Comparison of ENCODE assay signal across 14 cellular contexts in the genomic region with DNA sequence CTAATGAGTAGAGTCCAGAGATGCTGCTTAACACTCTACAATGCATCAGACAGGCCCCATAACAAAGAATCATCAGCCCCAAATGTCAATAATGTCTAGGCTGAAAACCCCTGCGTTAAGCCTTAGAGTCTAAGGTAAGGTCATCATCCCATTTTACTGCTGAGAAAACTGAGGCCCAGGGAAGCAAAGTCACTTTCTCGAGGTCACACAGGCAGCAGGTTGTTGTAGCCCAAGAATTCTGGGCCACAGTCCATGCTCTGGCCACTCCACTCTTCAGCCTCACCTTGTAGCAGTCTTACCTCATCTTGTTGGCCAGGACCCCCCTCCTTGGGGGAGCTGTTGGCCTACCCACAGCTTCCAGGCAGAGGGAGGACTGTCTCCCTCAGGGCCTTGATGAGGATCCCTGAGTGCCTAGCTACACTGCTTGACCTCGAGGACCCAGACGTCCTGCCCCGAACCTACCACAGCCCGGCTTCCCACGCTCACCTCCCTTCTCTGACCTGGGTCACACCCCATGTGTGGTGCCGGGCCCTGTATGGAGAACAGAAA. TPM values are rescaled to one million over a fixed set of nuclear protein-coding genes. Genes with fewer than 3 reads are reported as not detected.
DNase-seq lines count a peak whose midpoint lies in the region; ATAC-seq, FAIRE-seq and TF ChIP-seq lines count a peak whose summit lies in the region.
"Had no signal": no experiment of that assay in that cellular context is flagged by ENCODE, and none has a peak within 500 bp of the region (broad histone marks: within the 10 kb centered on the region; RNA-seq: fewer than 3 reads in every experiment).

No MANE protein-coding gene starts in this region.

- H3K4me1 ChIP-seq in IMR-90 (ENCODE audit: control insufficient read depth, insufficient read depth, low read length) (peaks cover 5% of the 10 kb centered on the region), neural progenitor cell (peaks cover 8% of the 10 kb centered on the region)

- H2AFZ ChIP-seq in IMR-90 (replicated peaks; ENCODE audit: low read length, poor library complexity) (peak overlapping the region; percentile 70), neural progenitor cell (replicated peaks) (peak overlapping the region; percentile 81)

- no peak overlapping the region for H4K8ac ChIP-seq in IMR-90 (ENCODE audit: low read depth in 2 of 2, low read length in 2 of 2)

- no peak overlapping the region for H4K5ac ChIP-seq in IMR-90 (ENCODE audit: low read depth, low read length)

- H3K14ac ChIP-seq in IMR-90 (replicated peaks; ENCODE audit: low read depth, low read length), result peak overlapping the region; percentile 17; the same call in 1 of the 2 replicates

- WGBS in IMR-90 (ENCODE audit: extremely low coverage in 2 of 2, insufficient read length in 1 of 2), 2 experiments, result 91% methylated on average over 4 of the region's 8 CpGs; no CpG with 5 or more reads in 1 of the 2 experiments

- TF ChIP-seq RAD21 in IMR-90 (IDR thresholded peaks at IDR 0.05; ENCODE audit: low read length), result no peak

- H3K4me3 Mint-ChIP-seq in CD14-positive monocyte, result peak overlapping the region; percentile 5 to 74
- no peak overlapping the region for H3K4me3 Mint-ChIP-seq in neural progenitor cell
- H3K4me3 Mint-ChIP-seq: H9 had no signal

- H3K9ac ChIP-seq in IMR-90 (ENCODE audit: low read depth, low read length) (no peak overlapping the region), neural progenitor cell (no peak overlapping the region)

- intact Hi-C loops in CD14-positive monocyte (cut with micrococcal nuclease) (loop anchor here (2.0 to 10.0 kb wide), 5 partner anchors 22 to 222 kb away; partner anchors contain the start of gene SMAD7 (in 1 of the 2)), IMR-90 (cut with micrococcal nuclease) (no loop called here)

- no peaks in the 10 kb centered on the region for H3F3A ChIP-seq in neural progenitor cell (ENCODE audit: low read depth)

- H3K27me3 Mint-ChIP-seq in CD14-positive monocyte (ENCODE audit: low read depth in 3 of 3), result no peaks in the 10 kb centered on the region
- H3K27me3 Mint-ChIP-seq in neural progenitor cell (ENCODE audit: insufficient read depth, low read depth), result peaks cover 19% of the 10 kb centered on the region

- H3K9me1 ChIP-seq in IMR-90 (ENCODE audit: insufficient read depth, low read length), result peaks cover 6% of the 10 kb centered on the region

- H4K20me1 ChIP-seq in IMR-90 (ENCODE audit: insufficient read depth, low read length), result no peaks in the 10 kb centered on the region
- no peaks in the 10 kb centered on the region for H4K20me1 ChIP-seq in neural progenitor cell (ENCODE audit: low read depth)

- no peak overlapping the region for H3K23ac ChIP-seq in IMR-90 (ENCODE audit: low read depth, low read length)

- H3K79me1 ChIP-seq in IMR-90 (ENCODE audit: low read depth in 1 of 2, low read length in 2 of 2), result peaks cover 0 to 3% of the 10 kb centered on the region in 2 experiments; a peak in 1 of 4 replicates

- TF ChIP-seq POLR2A in IMR-90 (IDR thresholded peaks at IDR 0.05; ENCODE audit: low read depth, low read length), result no peak

- H3K36me3 ChIP-seq in IMR-90 (ENCODE audit: control insufficient read depth, insufficient read depth, low read length), result no peaks in the 10 kb centered on the region
- H3K36me3 ChIP-seq in neural progenitor cell, result no peaks in the 10 kb centered on the region

- no peak overlapping the region for H2BK20ac ChIP-seq in IMR-90 (ENCODE audit: low read depth, low read length)

- H3K4me1 Mint-ChIP-seq in CD14-positive monocyte (peaks cover 43% of the 10 kb centered on the region), neural progenitor cell (peaks cover 31% of the 10 kb centered on the region)

- H2AK9ac ChIP-seq in IMR-90 (replicated peaks; ENCODE audit: low read depth, low read length, poor library complexity), result no peak overlapping the region

- dilution Hi-C loops in IMR-90 (cut with HindIII; ENCODE audit: low sequenced_read_pairs, unreplicated experiment), result no loop called here

- no peak for ATAC-seq in IMR-90 (ENCODE audit: low read depth)
- ATAC-seq in HG02610 (IDR thresholded peaks at IDR 0.05; ENCODE audit: unreplicated experiment), result no peak

- no peaks in the 10 kb centered on the region for H3K79me2 ChIP-seq in neural progenitor cell (ENCODE audit: low read depth)

- H3K4ac ChIP-seq in IMR-90 (ENCODE audit: low read depth, low read length), result peak overlapping the region; percentile 46

- no peak overlapping the region; the same call in 1 of the 2 replicates for H4K91ac ChIP-seq in IMR-90 (ENCODE audit: insufficient read depth, low read depth, low read length)

- peak overlapping the region; percentile 93 to 99 (median 97) for H3K27ac Mint-ChIP-seq in CD14-positive monocyte
- peak overlapping the region; percentile 39 for H3K27ac Mint-ChIP-seq in neural progenitor cell

- no peaks in the 10 kb centered on the region for H3K27me3 ChIP-seq in IMR-90 (ENCODE audit: control insufficient read depth, insufficient read depth, low read length)
- H3K27me3 ChIP-seq in neural progenitor cell, result no peaks in the 10 kb centered on the region

- DNase-seq in CD14-positive monocyte (ENCODE audit: low spot score) (no peak), IMR-90 (no peak), neural progenitor cell (ENCODE audit: low spot score) (no peak), DMS79 (lab: John Stamatoyannopoulos, UW) (no peak), urothelium cell line (ENCODE audit: low spot score) (no peak)
- DNase-seq in stimulated activated CD4-positive, alpha-beta T cell treated with anti-CD3 and anti-CD28 coated beads, Interleukin-4, amount 100 ng/mL, for 4 hours, result no peak
- DNase-seq: activated CD4-positive, alpha-beta T cell treated with anti-CD3 and anti-CD28 coated beads, Interleukin-2, amount 50 U/mL, for 1 hour; amniotic stem cell; NCI-H2107 had no signal

- BruUV-seq in IMR-90 (replicated peaks; lab: Mats Ljungman, UMichigan), result no TSS peak

- no peak for FAIRE-seq in urothelium cell line (lab: Jason Lieb, UNC)

- H3K9me3 ChIP-seq in IMR-90 (ENCODE audit: control insufficient read depth, insufficient read depth, low read length) (no peaks in the 10 kb centered on the region), neural progenitor cell (ENCODE audit: low read depth) (no peaks in the 10 kb centered on the region)

- H3K18ac ChIP-seq in IMR-90 (ENCODE audit: low read depth, low read length), result no peak overlapping the region

- no peak overlapping the region for H3K4me2 ChIP-seq in IMR-90 (ENCODE audit: low read depth, low read length)
- H3K4me2 ChIP-seq in neural progenitor cell, result no peak overlapping the region

- CTCF ChIA-PET in IMR-90 (lab: Yijun Ruan, JAX), result no interaction called here

- H3K36me3 Mint-ChIP-seq in CD14-positive monocyte (peaks cover 2 to 4% of the 10 kb centered on the region in 2 donors), neural progenitor cell (no peaks in the 10 kb centered on the region)

- no peak overlapping the region for H3K56ac ChIP-seq in IMR-90 (ENCODE audit: extremely low read depth, insufficient read depth, low read length)

- peak overlapping the region; percentile 38; the same call in 1 of the 2 replicates for H2AK5ac ChIP-seq in IMR-90 (ENCODE audit: low read depth, low read length)

- H3K9me3 Mint-ChIP-seq in CD14-positive monocyte (peaks cover 0 to 4% (median 1%) of the 10 kb centered on the region in 7 donors), neural progenitor cell (peaks cover 10% of the 10 kb centered on the region)

- POLR2A ChIA-PET in IMR-90 (lab: Charles Lee; ENCODE audit: unreplicated experiment), result no interaction called here

- no peak for TF ChIP-seq CTCF in CD14-positive monocyte (IDR thresholded peaks at IDR 0.05)
- no peak for TF ChIP-seq CTCF in IMR-90 (conservative IDR thresholded peaks at IDR 0.05; ENCODE audit: low read depth, low read length)
- TF ChIP-seq CTCF in neural progenitor cell (IDR thresholded peaks at IDR 0.05), result no peak

- H2BK120ac ChIP-seq in IMR-90 (ENCODE audit: low read depth, low read length), result peak overlapping the region; percentile 43; the same call in 1 of the 2 replicates

- H3K4me3 ChIP-seq in IMR-90 (ENCODE audit: insufficient read depth, low read depth, low read length) (no peak overlapping the region), neural progenitor cell (no peak overlapping the region)
- H3K4me3 ChIP-seq: lung, skin epidermis had no signal

- H2BK5ac ChIP-seq in IMR-90 (ENCODE audit: low read depth, low read length, poor library complexity, severe bottlenecking), result no peak overlapping the region

- in situ Hi-C loops in IMR-90 (cut with MboI; ENCODE audit: low sequenced_read_pairs), result no loop called here

- H3K27ac ChIP-seq in IMR-90 (ENCODE audit: insufficient read depth, low read length) (no peak overlapping the region), cingulate gyrus (ENCODE audit: low read depth, low read length) (peak overlapping the region; percentile 67), neural progenitor cell (no peak overlapping the region)

- no peak overlapping the region for H2BK15ac ChIP-seq in IMR-90 (ENCODE audit: low read depth, low read length)

TF ChIP-seq in IMR-90, 13 proteins besides CTCF, POLR2A, EP300 and RAD21:
- TF ChIP-seq NFE2L2 (IDR thresholded peaks at IDR 0.05; ENCODE audit: low read depth, low read length) (no peak), RFX5 (IDR thresholded peaks at IDR 0.05; ENCODE audit: low read depth, low read length) (no peak), MXI1 (IDR thresholded peaks at IDR 0.05; ENCODE audit: borderline replicate concordance, low read depth, low read length) (no peak)

RNA-seq across cellular contexts. Expression of gene SMAD7, which starts 54.4 kb away (rescaled TPM):
- polyA plus RNA-seq in CD14-positive monocyte (1 to 10 TPM; 1.4 to 1.5 TPM), IMR-90 (2012; rRNA removed) (17.6 and 17.9 TPM in 2 replicates)
- total RNA-seq in IMR-90 (2012; rRNA removed) (13.3 and 15.8 TPM in 2 replicates), neural progenitor cell (ENCODE audit: low replicate concordance) (1.1 and 2.0 TPM in 2 replicates)
- polyA plus RNA-seq in IMR-90 (2012; cell fraction: cytosol; rRNA removed), result 8.3 and 14.6 TPM in 2 replicates
- 22.6 and 22.9 TPM in 2 replicates for polyA plus RNA-seq in IMR-90 (2012; cell fraction: nucleus; rRNA removed; ENCODE audit: low replicate concordance)
